ENCODE assay signal across 26 cellular contexts in the genomic region with DNA sequence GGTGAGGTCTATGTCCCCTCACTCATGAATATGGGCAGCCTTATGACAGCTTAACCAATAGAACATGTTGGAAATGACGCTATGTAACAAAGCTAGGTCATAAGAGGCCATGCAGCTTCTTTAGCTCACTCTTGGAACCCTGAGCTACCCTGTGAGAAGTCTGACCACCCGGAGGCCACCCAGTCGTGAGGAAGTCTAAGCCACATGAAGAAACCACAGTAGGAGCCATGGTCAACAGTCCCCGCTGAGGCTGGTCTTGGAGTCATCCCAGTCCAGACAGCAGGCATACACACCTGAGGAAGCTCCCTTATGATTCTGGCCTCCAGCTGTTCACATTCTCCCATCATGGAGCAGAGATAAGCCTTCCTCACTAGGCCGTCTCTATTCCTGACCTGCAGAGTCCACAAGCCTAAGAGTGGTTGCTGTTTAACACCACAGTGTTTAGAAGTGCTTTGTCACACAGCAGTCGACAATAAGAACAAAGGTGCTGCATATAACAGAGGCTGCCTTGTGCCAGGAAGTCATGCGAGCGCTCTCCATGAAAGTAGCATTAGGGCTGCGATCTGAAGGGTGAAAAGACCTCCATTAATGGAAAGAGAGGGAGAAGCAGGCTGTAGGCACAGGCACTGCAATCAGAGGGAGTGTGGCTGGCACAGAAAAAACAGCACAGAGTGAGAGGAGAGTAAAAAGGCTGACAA. TPM values are rescaled to one million over a fixed set of nuclear protein-coding genes. Genes with fewer than 3 reads are reported as not detected.
DNase-seq lines count a peak whose midpoint lies in the region; ATAC-seq and TF ChIP-seq lines count a peak whose summit lies in the region.
"Had no signal": no experiment of that assay in that cellular context is flagged by ENCODE, and none has a peak within 500 bp of the region (broad histone marks: within the 10 kb centered on the region; RNA-seq: fewer than 3 reads in every experiment).

No MANE protein-coding gene starts in this region.

- POLR2A ChIA-PET in CD4-positive, alpha-beta T cell (lab: Charles Lee): interaction anchor here (1.1 kb wide), 1 partner anchor 15 kb away, joined by 3 read pairs; no protein-coding TSS in a partner anchor
- POLR2A ChIA-PET in naive thymus-derived CD4-positive, alpha-beta T cell (lab: Charles Lee): no interaction called here

- H3K36me3 Mint-ChIP-seq in CD4-positive, alpha-beta T cell (ENCODE audit: low read depth): no peaks in the 10 kb centered on the region
- no peaks in the 10 kb centered on the region for H3K36me3 Mint-ChIP-seq in brain
- H3K36me3 Mint-ChIP-seq in naive thymus-derived CD4-positive, alpha-beta T cell: peaks cover 0 to 10% (median 4%) of the 10 kb centered on the region in 5 donors
- H3K36me3 Mint-ChIP-seq: IgD-negative memory B cell; stimulated activated memory B cell treated with anti-CD40 and anti-IgM and Interleukin-4, amounts not matched to agents 10 μg/mL and 1 μg/mL and 100 μg/mL, for 72 hours had no signal

- no peak for ATAC-seq in CD4-positive, alpha-beta T cell (ENCODE audit: poor library complexity)
- no peak for ATAC-seq in naive thymus-derived CD4-positive, alpha-beta T cell
- ATAC-seq: left lobe of liver; pancreas; stimulated activated memory B cell treated with anti-CD40 and anti-IgM and Interleukin-4, amounts not matched to agents 10 μg/mL and 1 μg/mL and 100 μg/mL, for 72 hours had no signal

- H3K36me3 ChIP-seq in HUES48 (ENCODE audit: control insufficient read depth, insufficient read depth, low read length): no peaks in the 10 kb centered on the region
- no peaks in the 10 kb centered on the region for H3K36me3 ChIP-seq in naive thymus-derived CD4-positive, alpha-beta T cell (ENCODE audit: control insufficient read depth in 2 of 3, insufficient read depth in 3 of 3, low read length in 3 of 3)
- H3K36me3 ChIP-seq: BE2C, HAP-1, pancreas, SJSA1, suprapubic skin had no signal

- CTCF ChIA-PET in CD4-positive, alpha-beta T cell (lab: Charles Lee): no interaction called here
- CTCF ChIA-PET in naive thymus-derived CD4-positive, alpha-beta T cell (lab: Charles Lee): no interaction called here

- H3K27me3 Mint-ChIP-seq in CD4-positive, alpha-beta T cell: no peaks in the 10 kb centered on the region
- H3K27me3 Mint-ChIP-seq in brain: peaks cover 4% of the 10 kb centered on the region
- no peaks in the 10 kb centered on the region for H3K27me3 Mint-ChIP-seq in naive thymus-derived CD4-positive, alpha-beta T cell
- H3K27me3 Mint-ChIP-seq: IgD-negative memory B cell; stimulated activated memory B cell treated with anti-CD40 and anti-IgM and Interleukin-4, amounts not matched to agents 10 μg/mL and 1 μg/mL and 100 μg/mL, for 72 hours had no signal

- H3K27me3 ChIP-seq in CD4-positive, alpha-beta T cell (ENCODE audit: control insufficient read depth, insufficient read depth, low read length): no peaks in the 10 kb centered on the region
- no peaks in the 10 kb centered on the region for H3K27me3 ChIP-seq in HUES48 (ENCODE audit: control insufficient read depth, insufficient read depth, low read length)
- no peaks in the 10 kb centered on the region for H3K27me3 ChIP-seq in naive thymus-derived CD4-positive, alpha-beta T cell (ENCODE audit: control insufficient read depth in 2 of 2, insufficient read depth in 2 of 2, low read length in 2 of 2)
- H3K27me3 ChIP-seq: BE2C, pancreas, SJSA1, suprapubic skin had no signal

- H3K9ac ChIP-seq in HUES48 (ENCODE audit: low read depth, low read length): no peak overlapping the region

- TF ChIP-seq CTCF in CD4-positive, alpha-beta T cell (IDR thresholded peaks at IDR 0.05): no peak
- TF ChIP-seq CTCF in brain (conservative IDR thresholded peaks at IDR 0.05): no peak

- no peaks in the 10 kb centered on the region for H3K9me3 Mint-ChIP-seq in CD4-positive, alpha-beta T cell
- H3K9me3 Mint-ChIP-seq in brain: no peaks in the 10 kb centered on the region
- peaks cover 0 to 5% (median 0%) of the 10 kb centered on the region in 11 donors for H3K9me3 Mint-ChIP-seq in naive thymus-derived CD4-positive, alpha-beta T cell
- H3K9me3 Mint-ChIP-seq: activated T-cell treated with anti-CD3 and anti-CD28 coated beads, Interleukin-2, amount 50 U/mL, for 4 hours; IgD-negative memory B cell; naive B cell; stimulated activated memory B cell treated with anti-CD40 and anti-IgM and Interleukin-4, amounts not matched to agents 10 μg/mL and 1 μg/mL and 100 μg/mL, for 72 hours had no signal

- peaks cover 22% of the 10 kb centered on the region for H3K4me1 ChIP-seq in HUES48 (ENCODE audit: control insufficient read depth, insufficient read depth, low read length)
- H3K4me1 ChIP-seq in naive thymus-derived CD4-positive, alpha-beta T cell (ENCODE audit: control insufficient read depth in 2 of 2, insufficient read depth in 2 of 2, low read length in 2 of 2): no peaks in the 10 kb centered on the region
- H3K4me1 ChIP-seq: BE2C, pancreas, suprapubic skin had no signal

- no peak overlapping the region for H3K27ac ChIP-seq in CD4-positive, alpha-beta T cell (ENCODE audit: low read depth, low read length)
- peak overlapping the region; percentile 49 for H3K27ac ChIP-seq in HUES48 (ENCODE audit: low read depth, low read length)
- no peak overlapping the region for H3K27ac ChIP-seq in naive thymus-derived CD4-positive, alpha-beta T cell (ENCODE audit: low read depth, low read length)
- H3K27ac ChIP-seq: epithelial cell of prostate, pancreas, SJSA1, suprapubic skin had no signal

- peak overlapping the region; percentile 44 for H3K4me3 Mint-ChIP-seq in CD4-positive, alpha-beta T cell
- H3K4me3 Mint-ChIP-seq in brain: peak overlapping the region in 3 of 5 experiments; percentile 12 to 68 (median 17)
- peak overlapping the region in 4 of 10 donors; percentile 16 to 85 (median 29) for H3K4me3 Mint-ChIP-seq in naive thymus-derived CD4-positive, alpha-beta T cell
- H3K4me3 Mint-ChIP-seq: activated T-cell treated with anti-CD3 and anti-CD28 coated beads, Interleukin-2, amount 50 U/mL, for 4 hours; IgD-negative memory B cell; naive B cell; stimulated activated memory B cell treated with anti-CD40 and anti-IgM and Interleukin-4, amounts not matched to agents 10 μg/mL and 1 μg/mL and 100 μg/mL, for 72 hours had no signal

- DNase-seq in CD4-positive, alpha-beta T cell: no peak
- no peak for DNase-seq in naive thymus-derived CD4-positive, alpha-beta T cell
- DNase-seq in epidermal melanocyte (ENCODE audit: insufficient read length, low spot score) (no peak), NCI-H524 treated with DMSO at 0.1 percent for 48 hours (lab: John Stamatoyannopoulos, UW) (no peak), NCI-H2081 (lab: John Stamatoyannopoulos, UW) (no peak)
- no peak for DNase-seq in NK-92 treated with Interleukin-12 subunit alpha and Interleukin-12 subunit beta, amount 100 ng/mL, for 24 hours (lab: John Stamatoyannopoulos, UW)
- DNase-seq: activated naive CD4-positive, alpha-beta T cell; activated T-cell treated with anti-CD3 and anti-CD28 coated beads, Interleukin-2, amount 50 U/mL, for 4 hours; BE2C; DMS79; naive B cell; NCI-H2081 treated with DMSO at 0.1 percent for 48 hours; NCI-H510A; pancreas; right cardiac atrium; stimulated activated CD4-positive, alpha-beta T cell treated with anti-CD3 and anti-CD28 coated beads, Interleukin-4, amount 100 ng/mL, for 1 hour; T-helper 1 cell had no signal

- no peaks in the 10 kb centered on the region for H3K9me3 ChIP-seq in CD4-positive, alpha-beta T cell (ENCODE audit: control insufficient read depth, low read length)
- no peaks in the 10 kb centered on the region for H3K9me3 ChIP-seq in HUES48 (ENCODE audit: control insufficient read depth, insufficient read depth, low read length)
- no peaks in the 10 kb centered on the region for H3K9me3 ChIP-seq in naive thymus-derived CD4-positive, alpha-beta T cell (ENCODE audit: control insufficient read depth in 2 of 3, low read length in 3 of 3)
- H3K9me3 ChIP-seq: BE2C, HAP-1, pancreas, SJSA1, suprapubic skin had no signal

- no peak overlapping the region for H3K27ac Mint-ChIP-seq in CD4-positive, alpha-beta T cell
- peak overlapping the region; percentile 29 to 94 (median 83) for H3K27ac Mint-ChIP-seq in brain
- H3K27ac Mint-ChIP-seq in naive thymus-derived CD4-positive, alpha-beta T cell: peak overlapping the region in 5 of 9 donors; percentile 5 to 74 (median 12)
- H3K27ac Mint-ChIP-seq: IgD-negative memory B cell; stimulated activated memory B cell treated with anti-CD40 and anti-IgM and Interleukin-4, amounts not matched to agents 10 μg/mL and 1 μg/mL and 100 μg/mL, for 72 hours had no signal

- peaks cover 44% of the 10 kb centered on the region for H3K4me1 Mint-ChIP-seq in CD4-positive, alpha-beta T cell (ENCODE audit: low read depth)
- H3K4me1 Mint-ChIP-seq in brain: peaks cover 90% of the 10 kb centered on the region
- H3K4me1 Mint-ChIP-seq in naive thymus-derived CD4-positive, alpha-beta T cell: peaks cover 15 to 60% (median 40%) of the 10 kb centered on the region in 7 donors

- H3K4me3 ChIP-seq in HUES48 (ENCODE audit: low read depth, low read length): no peak overlapping the region
- no peak overlapping the region for H3K4me3 ChIP-seq in naive thymus-derived CD4-positive, alpha-beta T cell (ENCODE audit: low read length)
- H3K4me3 ChIP-seq: HAP-1, pancreas, SJSA1, suprapubic skin had no signal

- intact Hi-C loops in CD4-positive, alpha-beta T cell (cut with DNase I, micrococcal nuclease): no loop called here
- intact Hi-C loops in naive thymus-derived CD4-positive, alpha-beta T cell (cut with micrococcal nuclease): no loop called here

RNA-seq across cellular contexts. Expression of a gene that starts 38.2 kb away (rescaled TPM):
- 1 to 10 TPM; 1.8 to 2.8 TPM for total RNA-seq in CD4-positive, alpha-beta T cell
- polyA plus RNA-seq in brain (ENCODE audit: insufficient read depth, low read depth, low replicate concordance): 18.3 TPM
- total RNA-seq in naive thymus-derived CD4-positive, alpha-beta T cell: 10 to 100 TPM in 3 of 5 experiments, 1 to 10 TPM in 2; 3.3 to 31.6 (median 10.9) TPM
- polyA plus RNA-seq in naive thymus-derived CD4-positive, alpha-beta T cell: 1 to 10 TPM; 6.8 to 7.8 TPM
